16 cellular contexts compared by ENCODE assay signal in genomic region chr18:44859263-44859662, GRCh38.
A peak's percentile ranks its signal among the peaks of the same experiment; 100 is the strongest.
DNase-seq lines count a peak whose midpoint lies in the region; ATAC-seq and TF ChIP-seq lines count a peak whose summit lies in the region.
"Had no signal": no experiment of that assay in that cellular context is flagged by ENCODE, and none has a peak within 500 bp of the region (broad histone marks: within the 10 kb centered on the region; RNA-seq: fewer than 3 reads in every experiment).

No MANE protein-coding gene starts in this region.

- in situ Hi-C loops in GM23248 (cut with MboI): no loop called here

- H3K9me3 ChIP-seq in GM23248 (ENCODE audit: low read depth) (no peaks in the 10 kb centered on the region), ovary (no peaks in the 10 kb centered on the region)

- POLR2A ChIA-PET in activated B cell treated with CpG ODN at 0.5 μM for 24 hours (lab: Charles Lee): no interaction called here

- H3K4me3 ChIP-seq in GM23248 (no peak overlapping the region), ovary (no peak overlapping the region)

- no peak overlapping the region for H2AFZ ChIP-seq in GM23248

- no peaks in the 10 kb centered on the region for H3K4me1 ChIP-seq in GM23248 (ENCODE audit: insufficient read depth)
- H3K4me1 ChIP-seq in ovary (ENCODE audit: insufficient read depth): peaks cover 3% of the 10 kb centered on the region

- no peak for TF ChIP-seq EP300 in ovary (IDR thresholded peaks at IDR 0.05)

- H3K36me3 ChIP-seq in GM23248 (ENCODE audit: low read depth) (no peaks in the 10 kb centered on the region), ovary (no peaks in the 10 kb centered on the region)

- peaks cover 52% of the 10 kb centered on the region for H3K4me1 Mint-ChIP-seq in activated B cell treated with CpG ODN at 0.5 μM for 24 hours

- no peaks in the 10 kb centered on the region for H3K9me3 Mint-ChIP-seq in activated B cell treated with CpG ODN at 0.5 μM for 24 hours
- H3K9me3 Mint-ChIP-seq: CD4-positive, alpha-beta T cell; H9 had no signal

- H3K9me2 ChIP-seq in GM23248 (ENCODE audit: insufficient read depth): no peaks in the 10 kb centered on the region

- H3K27ac ChIP-seq in GM23248: no peak overlapping the region
- no peak overlapping the region for H3K27ac ChIP-seq in ovary

- H3K4me2 ChIP-seq in GM23248 (ENCODE audit: unreplicated experiment): no peak overlapping the region

- TF ChIP-seq POLR2A in ovary (IDR thresholded peaks at IDR 0.05): no peak

- H4K20me1 ChIP-seq in GM23248 (ENCODE audit: insufficient read depth): no peaks in the 10 kb centered on the region

- H3K36me3 Mint-ChIP-seq in activated B cell treated with CpG ODN at 0.5 μM for 24 hours (ENCODE audit: low read depth): peaks cover 19% of the 10 kb centered on the region

- ATAC-seq in activated B cell treated with CpG ODN at 0.5 μM for 24 hours (ENCODE audit: low read depth) (peak; percentile 45), omental fat pad (ENCODE audit: low FRiP score) (peak; percentile 34), GM21390 (IDR thresholded peaks at IDR 0.05; ENCODE audit: unreplicated experiment) (no peak)
- ATAC-seq: HepG2, SK-N-SH treated with all-trans-retinoic acid at 6 μM for 48 hours had no signal

- H3K4me3 Mint-ChIP-seq in activated B cell treated with CpG ODN at 0.5 μM for 24 hours: no peak overlapping the region
- H3K4me3 Mint-ChIP-seq: CD4-positive, alpha-beta T cell; H9 had no signal

- H3K27me3 ChIP-seq in GM23248 (replicated peaks; ENCODE audit: insufficient read depth) (no peaks in the 10 kb centered on the region), ovary (no peaks in the 10 kb centered on the region)

- H3F3A ChIP-seq in GM23248 (ENCODE audit: insufficient read depth): no peaks in the 10 kb centered on the region

- CTCF ChIA-PET in activated B cell treated with CpG ODN at 0.5 μM for 24 hours (lab: Charles Lee): no interaction called here

- peak; percentile 16 for DNase-seq in COLO668 (lab: John Stamatoyannopoulos, UW; ENCODE audit: unreplicated experiment)
- peak; percentile 29 for DNase-seq in GM23248
- no peak for DNase-seq in activated B cell treated with CpG ODN at 0.5 μM for 24 hours
- DNase-seq in omental fat pad (ENCODE audit: low spot score): no peak
- no peak for DNase-seq in glomerular visceral epithelial cell (ENCODE audit: extremely low spot score)
- no peak for DNase-seq in ovary
- DNase-seq: ACHN; CD4-positive, alpha-beta T cell; H9; Kasumi-1; NCI-H1417; NCI-H1930; SHP77 had no signal

- no peaks in the 10 kb centered on the region for H3K27me3 Mint-ChIP-seq in activated B cell treated with CpG ODN at 0.5 μM for 24 hours
- H3K27me3 Mint-ChIP-seq: CD4-positive, alpha-beta T cell had no signal

- no peak overlapping the region for H3K27ac Mint-ChIP-seq in activated B cell treated with CpG ODN at 0.5 μM for 24 hours
- H3K27ac Mint-ChIP-seq: CD4-positive, alpha-beta T cell; H9 had no signal

- intact Hi-C loops in activated B cell treated with CpG ODN at 0.5 μM for 24 hours (cut with micrococcal nuclease) (no loop called here), ovary (cut with DNase I) (no loop called here)

- TF ChIP-seq CTCF in activated B cell treated with CpG ODN at 0.5 μM for 24 hours (IDR thresholded peaks at IDR 0.05) (no peak), omental fat pad (IDR thresholded peaks at IDR 0.05) (no peak), ovary (IDR thresholded peaks at IDR 0.05) (no peak)

- H3K9ac ChIP-seq in GM23248: no peak overlapping the region

- H3K79me2 ChIP-seq in GM23248 (ENCODE audit: insufficient read depth): no peaks in the 10 kb centered on the region

Comparison
In these comparisons a context has a peak if more than half of its experiments do, and no peak if none do; other contexts are left out.
1. DNase-seq: peak in COLO668 (single experiment) and GM23248 (single experiment); none in activated B cell treated with CpG ODN at 0.5 μM for 24 hours (single experiment), omental fat pad (single experiment), glomerular visceral epithelial cell (single experiment) and ovary (0 of 5).